In the genomic region with DNA sequence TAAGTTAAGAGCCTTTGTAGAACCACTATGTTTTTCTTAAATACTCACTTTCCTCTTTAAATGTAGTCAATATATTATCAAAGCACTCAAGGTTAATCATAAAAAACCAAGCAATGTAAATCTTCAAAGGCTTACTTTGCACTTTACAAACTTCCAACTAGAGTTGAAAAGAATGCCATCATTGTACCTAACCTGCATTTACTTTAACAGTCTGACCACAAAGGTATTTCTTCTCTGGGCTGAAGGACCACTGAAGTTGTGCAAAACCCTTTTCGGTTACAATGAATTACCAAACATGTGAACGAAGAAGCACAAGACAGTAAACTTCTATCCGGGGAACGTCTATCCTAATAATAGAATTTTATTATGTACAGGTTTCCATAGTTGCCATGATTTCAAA, we compare ENCODE assay signal across 12 cellular contexts. TPM values are rescaled to one million over a fixed set of nuclear protein-coding genes. Genes with fewer than 3 reads are reported as not detected.
DNase-seq lines count a peak whose midpoint lies in the region; TF ChIP-seq lines count a peak whose summit lies in the region.
"Had no signal": no experiment of that assay in that cellular context is flagged by ENCODE, and none has a peak within 500 bp of the region (broad histone marks: within the 10 kb centered on the region; RNA-seq: fewer than 3 reads in every experiment).

No MANE protein-coding gene starts in this region.

- no peak overlapping the region; the same call in 1 of the 2 replicates for H3K27ac ChIP-seq in SJCRH30
- peak overlapping the region in 2 of 4 donors; percentile 97 to 98 for H3K27ac ChIP-seq in esophagus squamous epithelium
- H3K27ac ChIP-seq: 22Rv1 had no signal

- H3K9me3 ChIP-seq in SJCRH30 (replicated peaks): no peaks in the 10 kb centered on the region
- no peaks in the 10 kb centered on the region for H3K9me3 ChIP-seq in esophagus squamous epithelium

- H3K4me3 ChIP-seq in SJCRH30 (peak overlapping the region; percentile 95), esophagus squamous epithelium (peak overlapping the region in 3 of 4 donors; percentile 89 to 97 (median 95)), retinal pigment epithelial cell (ENCODE audit: low read length) (peak overlapping the region; percentile 90)
- H3K4me3 ChIP-seq: GM12878 had no signal

- peaks cover 26% of the 10 kb centered on the region for H3K4me1 ChIP-seq in SJCRH30
- peaks cover 0 to 73% (median 15%) of the 10 kb centered on the region in 3 donors for H3K4me1 ChIP-seq in esophagus squamous epithelium

- no peaks in the 10 kb centered on the region for H3K36me3 ChIP-seq in SJCRH30
- no peaks in the 10 kb centered on the region for H3K36me3 ChIP-seq in esophagus squamous epithelium

- WGBS in esophagus squamous epithelium, 2 donors: 28 to 31% methylated on average over 4 of the region's 4 CpGs

- H3K27me3 ChIP-seq in SJCRH30 (no peaks in the 10 kb centered on the region), esophagus squamous epithelium (no peaks in the 10 kb centered on the region)

- intact Hi-C loops in esophagus squamous epithelium (cut with DNase I): loop anchor here (5.0 kb wide), 1 partner anchor 133 kb away; no protein-coding TSS in a partner anchor

- TF ChIP-seq CTCF in esophagus squamous epithelium (IDR thresholded peaks at IDR 0.05) (no peak), retinal pigment epithelial cell (conservative IDR thresholded peaks at IDR 0.05; ENCODE audit: low read depth, low read length) (no peak)

- no peak for TF ChIP-seq POLR2A in esophagus squamous epithelium (IDR thresholded peaks at IDR 0.05)

- peak; percentile 20 to 40 for DNase-seq in NOMO-1 (lab: John Stamatoyannopoulos, UW; ENCODE audit: unreplicated experiment in 2 of 2)
- DNase-seq in NOMO-1 treated with dmso at 0.1 percent for 144 hours (lab: John Stamatoyannopoulos, UW; ENCODE audit: unreplicated experiment): no peak
- DNase-seq in SJCRH30: peak in 1 of 2 experiments; percentile 27
- no peak for DNase-seq in esophagus squamous epithelium (lab: John Stamatoyannopoulos, UW)
- DNase-seq in retinal pigment epithelial cell (ENCODE audit: low read depth): no peak
- no peak for DNase-seq in cerebellar nuclear complex (lab: John Stamatoyannopoulos, UW)
- no peak for DNase-seq in NCI-H1436 treated with DMSO at 0.1 percent for 48 hours (lab: John Stamatoyannopoulos, UW)
- DNase-seq in mesenteric fat pad (ENCODE audit: low spot score): no peak
- DNase-seq: NCI-H1694 treated with DMSO at 0.1 percent for 48 hours; stimulated activated CD4-positive, alpha-beta T cell treated with anti-CD3 and anti-CD28 coated beads, Interleukin-2, amount 100 ng/mL, for 48 hours had no signal

RNA-seq across cellular contexts. Expression of gene HNRNPLL, which starts 3.0 kb away (rescaled TPM):
- 58.1 and 65.6 TPM in 2 replicates for total RNA-seq in SJCRH30 (2014; rRNA removed; shearing (Covaris generic))
- total RNA-seq in esophagus squamous epithelium: 10 to 100 TPM; 11.9 to 38.1 (median 20.0) TPM
- total RNA-seq in mesenteric fat pad: 39.0 TPM

Comparison
In these comparisons a context has a peak if more than half of its experiments do, and no peak if none do; other contexts are left out.
1. DNase-seq: peak in NOMO-1 (2 of 2); none in NOMO-1 treated with dmso at 0.1 percent for 144 hours (single experiment), esophagus squamous epithelium (single experiment), retinal pigment epithelial cell (single experiment), cerebellar nuclear complex (0 of 2), NCI-H1436 treated with DMSO at 0.1 percent for 48 hours (single experiment) and mesenteric fat pad (single experiment).
2. Peak in every context shown above with its lines, with median percentiles within 50 percentile points of each other: H3K4me3 ChIP-seq.